30 cellular contexts compared by ENCODE assay signal in genomic region chr2:173215316-173215715, GRCh38.
"Had no signal": no experiment of that assay in that cellular context is flagged by ENCODE, and none has a peak within 500 bp of the region (broad histone marks: within the 10 kb centered on the region; RNA-seq: fewer than 3 reads in every experiment).

No MANE protein-coding gene starts in this region.

- H3K36me3 ChIP-seq: adrenal gland, ascending aorta, thyroid gland, upper lobe of right lung had no signal

- H3K79me2 ChIP-seq: hepatocyte had no signal

- H3K27me3 ChIP-seq: adrenal gland, ascending aorta, hepatocyte, thyroid gland, upper lobe of right lung had no signal

- H3K27ac ChIP-seq: adrenal gland, ascending aorta, hepatocyte, upper lobe of right lung had no signal

- H3K4me3 ChIP-seq: adrenal gland, ascending aorta, hepatocyte, smooth muscle cell, thyroid gland, upper lobe of right lung had no signal

- ATAC-seq: esophagus mucosa; left cardiac atrium; sciatic nerve; stimulated activated memory B cell treated with anti-CD40 and anti-IgM and Interleukin-4, amounts not matched to agents 10 μg/mL and 1 μg/mL and 100 μg/mL, for 72 hours; stimulated activated naive CD8-positive, alpha-beta T cell treated with anti-CD3 and anti-CD28 coated beads, Interleukin-15, amount 100 ng/mL, for 72 hours; T-cell had no signal

- H2AFZ ChIP-seq: hepatocyte had no signal

- H3K4me2 ChIP-seq: hepatocyte, smooth muscle cell had no signal

- DNase-seq: activated B cell treated with CpG ODN at 0.5 μM for 24 hours; activated CD4-positive, alpha-beta T cell treated with anti-CD3 and anti-CD28 coated beads for 4 hours; activated CD4-positive, alpha-beta T cell treated with anti-CD3 and anti-CD28 coated beads, Interleukin-2, amount 50 U/mL, for 4 hours; activated CD8-positive, alpha-beta memory T cell treated with anti-CD3 and anti-CD28 coated beads for 24 hours; activated effector memory CD4-positive, alpha-beta T cell treated with Interleukin-2 at 50 U/mL for 16 hours; activated naive CD4-positive, alpha-beta T cell treated with anti-CD3 and anti-CD28 coated beads for 36 hours; activated naive CD8-positive, alpha-beta T cell treated with anti-CD3 and anti-CD28 coated beads for 36 hours; adrenal gland; central memory CD4-positive, alpha-beta T cell; endodermal cell; foreskin melanocyte; glutamatergic neuron; islet precursor cell; left cardiac atrium; midbrain; naive thymus-derived CD4-positive, alpha-beta T cell; posterior cingulate gyrus; stimulated activated CD4-positive, alpha-beta T cell treated with anti-CD3 and anti-CD28 coated beads, Interleukin-1b, Interleukin-23, amount 100 ng/mL, for 48 hours; stimulated activated CD4-positive, alpha-beta T cell treated with anti-CD3 and anti-CD28 coated beads, Interleukin-4, amount 100 ng/mL, for 4 hours; stimulated activated CD8-positive, alpha-beta memory T cell treated with anti-CD3 and anti-CD28 coated beads, Interleukin-4, amount 100 ng/mL, for 48 hours; stimulated activated naive CD8-positive, alpha-beta T cell treated with anti-CD3 and anti-CD28 coated beads, Interleukin-15, amount 100 ng/mL, for 72 hours; T-cell; thyroid gland; upper lobe of right lung had no signal

- H3K9me3 ChIP-seq: adrenal gland, ascending aorta, thyroid gland, upper lobe of right lung had no signal
